ENCODE assay signal across 2 cellular contexts in genomic region chr4:119035941-119036737, GRCh38.
TF ChIP-seq lines count a peak whose summit lies in the region.

No MANE protein-coding gene starts in this region.

TF ChIP-seq in SK-N-SH, 30 proteins besides CTCF, POLR2A, EP300 and RAD21 (continued from another document):
- TF ChIP-seq PBX3 (IDR thresholded peaks at IDR 0.05) (peak; percentile 27; the same call in 1 of the 2 replicates), TCF12 (IDR thresholded peaks at IDR 0.05) (peak; percentile 27; the same call in 1 of the 2 replicates), RFX5 (IDR thresholded peaks at IDR 0.05; ENCODE audit: low read length) (no peak), NRF1 (IDR thresholded peaks at IDR 0.05; ENCODE audit: low read depth, low read length) (no peak), EZH2phosphoT487 (IDR thresholded peaks at IDR 0.05; ENCODE audit: borderline replicate concordance, low read depth) (no peak), GABPA (IDR thresholded peaks at IDR 0.05; ENCODE audit: low read depth) (no peak), MAX (IDR thresholded peaks at IDR 0.05; ENCODE audit: low read depth) (no peak), NFIC (IDR thresholded peaks at IDR 0.05; ENCODE audit: borderline replicate concordance) (0 out of 2 replicates have a peak, but pooled peaks have one; percentile 4), SMC3 (IDR thresholded peaks at IDR 0.05; ENCODE audit: low read depth, low read length) (no peak), JUND (IDR thresholded peaks at IDR 0.05) (peak; percentile 45), RXRA (IDR thresholded peaks at IDR 0.05; ENCODE audit: borderline replicate concordance, low read depth) (no peak), TAF1 (IDR thresholded peaks at IDR 0.05; ENCODE audit: borderline replicate concordance, low read depth, low read length) (no peak)

TF ChIP-seq in SK-N-SH treated with all-trans-retinoic acid at 6 μM for 48 hours, 23 proteins besides CTCF, POLR2A, EP300 and RAD21 (continued from another document):
- no peak for TF ChIP-seq CSRNP3 (CRISPR knock-in tag; IDR thresholded peaks at IDR 0.05)
- no peak for TF ChIP-seq ZNF565 (CRISPR knock-in tag; conservative IDR thresholded peaks at IDR 0.05; ENCODE audit: low read depth)
- no peak for TF ChIP-seq TSHZ2 (CRISPR knock-in tag; IDR thresholded peaks at IDR 0.05)
- no peak for TF ChIP-seq SNAI2 (CRISPR knock-in tag; IDR thresholded peaks at IDR 0.05)
- no peak for TF ChIP-seq GLIS3 (CRISPR knock-in tag; IDR thresholded peaks at IDR 0.05)
